ENCODE assay signal across 8 cellular contexts in genomic region chr6:109095036-109095820, GRCh38. TPM values are rescaled to one million over a fixed set of nuclear protein-coding genes. Genes with fewer than 3 reads are reported as not detected.
A peak's percentile ranks its signal among the peaks of the same experiment; 100 is the strongest.
DNase-seq lines count a peak whose midpoint lies in the region; ATAC-seq and TF ChIP-seq lines count a peak whose summit lies in the region.

Gene CEP57L1 (plus strand): TSS chr6:109095507. CDS start chr6:109145222, 49,715 bp downstream.

- H3K4me2 ChIP-seq in smooth muscle cell, result peak within 1 kb of the TSS; percentile 99

- H4K20me1 ChIP-seq in smooth muscle cell (ENCODE audit: low read depth), result peaks cover 19% of the 10 kb centered on the region

- H3K27ac ChIP-seq in caudate nucleus (ENCODE audit: low read depth, low read length) (peak within 1 kb of the TSS; percentile 99), smooth muscle cell (ENCODE audit: low read depth) (peak within 1 kb of the TSS; percentile 95)

- intact Hi-C loops in activated B cell treated with CpG ODN at 0.5 μM for 24 hours (cut with micrococcal nuclease), result loop anchor here (1.0 to 10.0 kb wide), 13 partner anchors 22 to 1720 kb away; partner anchors contain the start of genes AFG1L, ARMC2, CD164 and CDC40

- ATAC-seq in GM18907 (IDR thresholded peaks at IDR 0.05; ENCODE audit: unreplicated experiment) (peak; percentile 73), HG03159 (IDR thresholded peaks at IDR 0.05; ENCODE audit: unreplicated experiment) (peak; percentile 73), activated B cell treated with CpG ODN at 0.5 μM for 24 hours (ENCODE audit: low read depth) (peak; percentile 71)

- TF ChIP-seq CTCF in activated B cell treated with CpG ODN at 0.5 μM for 24 hours (IDR thresholded peaks at IDR 0.05), result no peak
- TF ChIP-seq CTCF in smooth muscle cell (IDR thresholded peaks at IDR 0.05; ENCODE audit: borderline replicate concordance, insufficient read depth, poor library complexity, severe bottlenecking), result no peak

- no peaks in the 10 kb centered on the region for H3F3A ChIP-seq in smooth muscle cell (ENCODE audit: low read depth)

- CTCF ChIA-PET in activated B cell treated with CpG ODN at 0.5 μM for 24 hours (lab: Charles Lee), result interaction anchor here (1.0 to 2.5 kb wide), 5 partner anchors 22 to 346 kb away, joined by 3 to 14 read pairs (median 3); partner anchors contain the start of genes CD164, PPIL6 and SMPD2

- no peaks in the 10 kb centered on the region for H3K9me3 ChIP-seq in smooth muscle cell (replicated peaks; ENCODE audit: low read depth)

- peak within 1 kb of the TSS; percentile 77 for H3K4me3 ChIP-seq in smooth muscle cell

- peaks cover 9% of the 10 kb centered on the region for H3K36me3 Mint-ChIP-seq in activated B cell treated with CpG ODN at 0.5 μM for 24 hours (ENCODE audit: low read depth)

- no peaks in the 10 kb centered on the region for H3K27me3 ChIP-seq in smooth muscle cell (ENCODE audit: low read depth)

- H3K27ac Mint-ChIP-seq in activated B cell treated with CpG ODN at 0.5 μM for 24 hours, result peak within 1 kb of the TSS; percentile 100

- peaks cover 46% of the 10 kb centered on the region for H3K4me1 Mint-ChIP-seq in activated B cell treated with CpG ODN at 0.5 μM for 24 hours

- peak within 1 kb of the TSS; percentile 97 for H3K4me3 Mint-ChIP-seq in activated B cell treated with CpG ODN at 0.5 μM for 24 hours

- POLR2A ChIA-PET in activated B cell treated with CpG ODN at 0.5 μM for 24 hours (lab: Charles Lee), result interaction anchor here (0.5 to 2.5 kb wide), 25 partner anchors 10 to 1636 kb away, joined by 3 to 39 read pairs (median 4); partner anchors contain the start of genes ARMC2, CD164, MICAL1 and PDSS2

- H3K9ac ChIP-seq in smooth muscle cell (ENCODE audit: low read depth), result peak within 1 kb of the TSS; percentile 88

- DNase-seq in AG08395 (ENCODE audit: low spot score) (peak; percentile 84), NCI-H345 (lab: John Stamatoyannopoulos, UW) (peak; percentile 99), activated B cell treated with CpG ODN at 0.5 μM for 24 hours (peak; percentile 86), caudate nucleus (lab: John Stamatoyannopoulos, UW) (peak; percentile 75 to 98 (median 94)), iPS-NIHi7 (ENCODE audit: extremely low spot score) (peak; percentile 79), smooth muscle cell (lab: John Stamatoyannopoulos, UW; ENCODE audit: unreplicated experiment) (peak; percentile 97)

- peak within 1 kb of the TSS; percentile 81 for H2AFZ ChIP-seq in smooth muscle cell (ENCODE audit: low read depth)

- under 1% methylated on average over 47 of the region's 49 CpGs for WGBS in smooth muscle cell (ENCODE audit: low lambda C conversion rate)

- H3K9me3 Mint-ChIP-seq in activated B cell treated with CpG ODN at 0.5 μM for 24 hours, result no peaks in the 10 kb centered on the region

- no peaks in the 10 kb centered on the region for H3K36me3 ChIP-seq in smooth muscle cell (ENCODE audit: low read depth)

- no peaks in the 10 kb centered on the region for H3K27me3 Mint-ChIP-seq in activated B cell treated with CpG ODN at 0.5 μM for 24 hours

- H3K4me1 ChIP-seq in smooth muscle cell (ENCODE audit: low read depth), result peaks cover 29% of the 10 kb centered on the region

- peaks cover 77% of the 10 kb centered on the region for H3K79me2 ChIP-seq in smooth muscle cell (ENCODE audit: low read depth)

RNA-seq across cellular contexts. Expression of gene CEP57L1, which starts in this region (rescaled TPM):
- total RNA-seq in activated B cell treated with CpG ODN at 0.5 μM for 24 hours, result 4.7 and 6.1 TPM in 2 replicates
- total RNA-seq in smooth muscle cell, result 35.7 and 36.8 TPM in 2 replicates
- polyA plus RNA-seq in smooth muscle cell, result 24.0 and 24.7 TPM in 2 replicates

Comparison
In these comparisons a context has a peak if more than half of its experiments do, and no peak if none do; other contexts are left out.
1. Peak in every context shown above with its lines: DNase-seq, ATAC-seq, H3K4me3 ChIP-seq and H3K27ac ChIP-seq.